Comparison of ENCODE assay signal across 15 cellular contexts in genomic region chr5:167415779-167416761, GRCh38.
A peak's percentile ranks its signal among the peaks of the same experiment; 100 is the strongest.
DNase-seq lines count a peak whose midpoint lies in the region; ATAC-seq, FAIRE-seq and TF ChIP-seq lines count a peak whose summit lies in the region.
"Had no signal": no experiment of that assay in that cellular context is flagged by ENCODE, and none has a peak within 500 bp of the region (broad histone marks: within the 10 kb centered on the region; RNA-seq: fewer than 3 reads in every experiment).

No MANE protein-coding gene starts in this region.

- H3K27me3 ChIP-seq in SK-N-SH (ENCODE audit: insufficient read depth), result no peaks in the 10 kb centered on the region

- H3K36me3 ChIP-seq in SK-N-SH (replicated peaks in 1 of 2; ENCODE audit: control insufficient read depth in 1 of 2, insufficient read depth in 2 of 2, low read length in 1 of 2), result no peaks in the 10 kb centered on the region
- H3K36me3 ChIP-seq: HAP-1 had no signal

- H3K4me2 ChIP-seq in SK-N-SH, result no peak overlapping the region

- CTCF ChIA-PET in SK-N-SH (lab: Yijun Ruan, JAX), result no interaction called here

- H3K9me3 ChIP-seq in SK-N-SH, result no peaks in the 10 kb centered on the region
- H3K9me3 ChIP-seq: HAP-1 had no signal

- H3K4me3 ChIP-seq in SK-N-SH (ENCODE audit: low read depth in 2 of 2, low read length in 1 of 2), result no peak overlapping the region
- H3K4me3 ChIP-seq: HAP-1 had no signal

- peaks cover 0 to 5% of the 10 kb centered on the region in 2 experiments; a peak in 2 of 4 replicates for H3K4me1 ChIP-seq in SK-N-SH (ENCODE audit: control insufficient read depth in 1 of 2, insufficient read depth in 2 of 2, low read depth in 1 of 2, low read length in 1 of 2)
- H3K4me1 ChIP-seq: HAP-1 had no signal

- no peaks in the 10 kb centered on the region for H4K20me1 ChIP-seq in SK-N-SH (ENCODE audit: insufficient read depth)

- no peaks in the 10 kb centered on the region for H3K79me2 ChIP-seq in SK-N-SH (ENCODE audit: insufficient read depth)

- DNase-seq in D721Med (ENCODE audit: insufficient read length, low spot score) (no peak), NCI-H526 treated with DMSO at 0.1 percent for 48 hours (lab: John Stamatoyannopoulos, UW) (peak; percentile 9), SK-N-SH (peak; percentile 36), left lobe of liver (ENCODE audit: low spot score) (peak; percentile 50), NCI-H2196 treated with DMSO at 0.1 percent for 48 hours (lab: John Stamatoyannopoulos, UW; ENCODE audit: unreplicated experiment) (no peak), putamen (ENCODE audit: low spot score) (no peak)
- DNase-seq: C1 segment of cervical spinal cord; CD4-positive, CD25-positive, alpha-beta regulatory T cell; CD8-positive, alpha-beta memory T cell; COR-L47 had no signal

- FAIRE-seq in D721Med (lab: Jason Lieb, UNC), result peak; percentile 53
- FAIRE-seq: GM12891, GM19239, HTR-8/SVneo had no signal

- TF ChIP-seq EP300 in SK-N-SH (IDR thresholded peaks at IDR 0.05; ENCODE audit: borderline replicate concordance in 1 of 2, low read depth in 1 of 2, low read length in 1 of 2), result peak in 1 of 2 experiments; percentile 71; a peak in 2 of 4 replicates

- no peak overlapping the region for H3K9ac ChIP-seq in SK-N-SH

- no peaks in the 10 kb centered on the region for H3F3A ChIP-seq in SK-N-SH (replicated peaks; ENCODE audit: insufficient read depth)

- H3K27ac ChIP-seq in SK-N-SH (ENCODE audit: low read depth in 2 of 2, low read length in 1 of 2), result peak overlapping the region in 1 of 2 experiments; percentile 67; a peak in 2 of 4 replicates

- no peak overlapping the region for H2AFZ ChIP-seq in SK-N-SH (ENCODE audit: low read depth)

- WGBS in SK-N-SH (ENCODE audit: low lambda C conversion rate), result 5% methylated on average over 10 of the region's 10 CpGs

- no peaks in the 10 kb centered on the region for H3K9me2 ChIP-seq in SK-N-SH

- no peak for TF ChIP-seq CTCF in D721Med (IDR thresholded peaks at IDR 0.05; ENCODE audit: insufficient read depth, missing control alignments)
- no peak for TF ChIP-seq CTCF in SK-N-SH (IDR thresholded peaks at IDR 0.05)

- ATAC-seq in left lobe of liver, result peak; percentile 64
- no peak for ATAC-seq in HG03442 (IDR thresholded peaks at IDR 0.05; ENCODE audit: unreplicated experiment)

- peak; percentile 4; the same call in 1 of the 2 replicates for TF ChIP-seq RAD21 in SK-N-SH (IDR thresholded peaks at IDR 0.05; ENCODE audit: low read length)

- POLR2A ChIA-PET in SK-N-SH (lab: Yijun Ruan, JAX), result no interaction called here

TF ChIP-seq in SK-N-SH, 30 proteins besides CTCF, POLR2A, EP300 and RAD21 (continues in another document):
- no peak for TF ChIP-seq EZH2phosphoT487 (IDR thresholded peaks at IDR 0.05; ENCODE audit: borderline replicate concordance, low read depth)
- TF ChIP-seq FOXJ3 (CRISPR knock-in tag; IDR thresholded peaks at IDR 0.05), result no peak
- no peak for TF ChIP-seq JUND (IDR thresholded peaks at IDR 0.05)
- TF ChIP-seq TEAD4 (IDR thresholded peaks at IDR 0.05; ENCODE audit: borderline replicate concordance, insufficient read depth), result peak; percentile 69
- peak; percentile 81 for TF ChIP-seq GATA2 (CRISPR knock-in tag; IDR thresholded peaks at IDR 0.05)
- TF ChIP-seq CHD2 (IDR thresholded peaks at IDR 0.05; ENCODE audit: low read length, partially characterized antibody), result peak; percentile 21
- TF ChIP-seq MEF2A (IDR thresholded peaks at IDR 0.05; ENCODE audit: borderline replicate concordance, low read depth), result no peak
- no peak for TF ChIP-seq ELF1 (IDR thresholded peaks at IDR 0.05)
- TF ChIP-seq MXI1 (IDR thresholded peaks at IDR 0.05; ENCODE audit: low read depth, low read length), result no peak
- TF ChIP-seq TAF1 (IDR thresholded peaks at IDR 0.05; ENCODE audit: borderline replicate concordance, low read depth, low read length), result no peak
- TF ChIP-seq POLR2AphosphoS5 (IDR thresholded peaks at IDR 0.05; ENCODE audit: low read depth, low read length), result no peak
- TF ChIP-seq USF2 (IDR thresholded peaks at IDR 0.05; ENCODE audit: borderline replicate concordance, low read depth, low read length), result no peak
- no peak for TF ChIP-seq FOXM1 (IDR thresholded peaks at IDR 0.05; ENCODE audit: low read depth)
- no peak for TF ChIP-seq GABPA (IDR thresholded peaks at IDR 0.05; ENCODE audit: low read depth)
- no peak for TF ChIP-seq YY1 (IDR thresholded peaks at IDR 0.05; ENCODE audit: low read depth)
- TF ChIP-seq MAX (IDR thresholded peaks at IDR 0.05; ENCODE audit: low read depth), result no peak
- TF ChIP-seq SMC3 (IDR thresholded peaks at IDR 0.05; ENCODE audit: low read depth, low read length), result no peak
- TF ChIP-seq RXRA (IDR thresholded peaks at IDR 0.05; ENCODE audit: borderline replicate concordance, low read depth), result no peak
- no peak for TF ChIP-seq TCF12 (IDR thresholded peaks at IDR 0.05)
- TF ChIP-seq REST (IDR thresholded peaks at IDR 0.05; ENCODE audit: low read depth, low read length), result no peak
- TF ChIP-seq ZBTB33 (IDR thresholded peaks at IDR 0.05; ENCODE audit: borderline replicate concordance, low read depth), result no peak
- no peak for TF ChIP-seq SIN3A (IDR thresholded peaks at IDR 0.05; ENCODE audit: borderline replicate concordance, low read depth, low read length)
- no peak for TF ChIP-seq NRF1 (IDR thresholded peaks at IDR 0.05; ENCODE audit: low read depth, low read length)
- TF ChIP-seq RFX5 (IDR thresholded peaks at IDR 0.05; ENCODE audit: low read length), result no peak
- TF ChIP-seq USF1 (IDR thresholded peaks at IDR 0.05; ENCODE audit: borderline replicate concordance, low read depth), result no peak
- peak; percentile 9; the same call in 1 of the 2 replicates for TF ChIP-seq NFIC (IDR thresholded peaks at IDR 0.05; ENCODE audit: borderline replicate concordance)
- TF ChIP-seq FOSL2 (IDR thresholded peaks at IDR 0.05; ENCODE audit: borderline replicate concordance, low read depth), result no peak

Comparison
In these comparisons a context has a peak if more than half of its experiments do, and no peak if none do; other contexts are left out.
1. DNase-seq: peak in NCI-H526 treated with DMSO at 0.1 percent for 48 hours (single experiment), SK-N-SH (single experiment) and left lobe of liver (single experiment); none in D721Med (single experiment), NCI-H2196 treated with DMSO at 0.1 percent for 48 hours (single experiment) and putamen (single experiment).